ENCODE assay signal across 8 cellular contexts in the genomic region with DNA sequence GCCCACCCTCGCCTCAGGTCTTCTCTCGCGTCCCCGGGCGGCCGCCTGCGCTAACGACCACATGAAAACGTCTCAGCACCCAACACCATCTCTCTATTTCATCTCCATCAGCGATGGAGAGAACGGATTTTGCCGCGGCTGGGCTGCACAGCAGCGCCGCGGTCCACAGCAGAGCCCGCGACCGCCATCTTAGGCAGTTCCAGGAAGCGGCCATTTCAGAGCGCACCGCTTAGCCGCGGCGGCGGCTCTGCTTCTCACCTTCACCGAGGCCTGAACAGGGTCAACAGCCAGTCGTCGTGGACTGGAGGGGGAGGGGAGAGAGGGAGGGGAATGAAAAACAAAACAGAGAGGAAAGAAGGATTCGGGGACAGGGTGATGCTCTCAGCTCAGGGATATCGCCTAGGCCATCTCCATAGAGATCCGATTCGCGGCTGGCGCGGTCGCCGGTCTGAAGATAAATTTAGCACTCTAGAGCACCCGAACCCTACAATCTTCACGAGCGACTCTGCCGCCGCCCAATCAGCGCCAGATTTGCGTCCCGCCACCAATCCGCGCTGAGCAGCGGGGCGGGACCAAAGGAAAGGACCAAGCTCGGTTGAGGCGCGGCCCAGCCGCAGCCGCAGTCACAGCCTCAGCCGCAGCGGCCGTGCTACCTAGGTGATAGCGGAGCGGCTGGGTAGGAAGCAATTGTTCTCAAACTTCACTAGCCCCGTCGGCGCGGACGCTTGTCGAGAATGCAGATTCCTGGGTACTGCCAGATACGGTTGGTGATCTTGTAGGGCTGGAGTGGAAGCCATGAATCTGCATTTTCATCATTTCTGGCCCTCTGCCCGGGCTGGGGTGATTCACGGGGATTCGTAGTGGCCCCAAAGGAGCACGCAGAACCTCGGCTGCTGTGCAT. TPM values are rescaled to one million over a fixed set of nuclear protein-coding genes. Genes with fewer than 3 reads are reported as not detected.
DNase-seq lines count a peak whose midpoint lies in the region; ATAC-seq and TF ChIP-seq lines count a peak whose summit lies in the region.

Gene ZBED5, minus strand, starts transcription at position 450 of the 901 bp plus-strand sequence. CDS start 3,108 bp downstream, outside the sequence.

- H3K4me3 ChIP-seq in breast epithelium: peak within 1 kb of the TSS; percentile 79 to 93 (median 83)
- H3K4me3 ChIP-seq in iPS-18c (ENCODE audit: insufficient read depth, low read depth, low read length): peak within 1 kb of the TSS; percentile 99
- peak within 1 kb of the TSS; percentile 54 to 88 (median 75) for H3K4me3 ChIP-seq in skin epidermis

- H3K27me3 ChIP-seq in breast epithelium: no peaks in the 10 kb centered on the region

- in situ Hi-C loops in ACHN (cut with HindIII; ENCODE audit: low pct_ligation_motif_present, low pct_unique_long_range_greater_than_20kb, low sequenced_read_pairs): no loop called here

- TF ChIP-seq POLR2A in breast epithelium (IDR thresholded peaks at IDR 0.05): peak; percentile 89

- H3K27ac ChIP-seq in VCaP (peak within 1 kb of the TSS; percentile 98), breast epithelium (peak within 1 kb of the TSS; percentile 95 to 99), skin epidermis (peak within 1 kb of the TSS; percentile 86 to 98 (median 95))

- H3K9me3 ChIP-seq in breast epithelium (no peaks in the 10 kb centered on the region), iPS-18c (ENCODE audit: control insufficient read depth, insufficient read depth, low read length) (no peaks in the 10 kb centered on the region)

- DNase-seq in ACHN (peak; percentile 95), NCI-H2196 treated with DMSO at 0.1 percent for 48 hours (lab: John Stamatoyannopoulos, UW; ENCODE audit: unreplicated experiment) (peak; percentile 94), breast epithelium (ENCODE audit: low spot score in 2 of 2) (peak; percentile 96 to 97)

- 0 out of 2 replicates have a peak, but pooled peaks have one; percentile 14 for TF ChIP-seq CTCF in VCaP (conservative IDR thresholded peaks at IDR 0.05)
- TF ChIP-seq CTCF in breast epithelium (IDR thresholded peaks at IDR 0.05): peak; percentile 16 to 36 (median 20)

- ATAC-seq in GM18870 (IDR thresholded peaks at IDR 0.05; ENCODE audit: unreplicated experiment) (peak; percentile 89), HG03135 (IDR thresholded peaks at IDR 0.05; ENCODE audit: unreplicated experiment) (peak; percentile 86)

- H3K4me1 ChIP-seq in breast epithelium: peaks cover 0 to 11% of the 10 kb centered on the region in 2 donors

- peaks cover 9% of the 10 kb centered on the region for H3K36me3 ChIP-seq in breast epithelium

- intact Hi-C loops in breast epithelium (cut with DNase I; ENCODE audit: low total_unique reads): no loop called here

RNA-seq across cellular contexts. Expression of gene ZBED5, which starts in this region (rescaled TPM):
- 10 to 100 TPM; 29.0 to 55.9 (median 33.8) TPM for total RNA-seq in breast epithelium

Comparison
In these comparisons a context has a peak if more than half of its experiments do, and no peak if none do; other contexts are left out.
1. Peak in every context shown above with its lines: DNase-seq, ATAC-seq, H3K4me3 ChIP-seq and H3K27ac ChIP-seq.